In the genomic region with DNA sequence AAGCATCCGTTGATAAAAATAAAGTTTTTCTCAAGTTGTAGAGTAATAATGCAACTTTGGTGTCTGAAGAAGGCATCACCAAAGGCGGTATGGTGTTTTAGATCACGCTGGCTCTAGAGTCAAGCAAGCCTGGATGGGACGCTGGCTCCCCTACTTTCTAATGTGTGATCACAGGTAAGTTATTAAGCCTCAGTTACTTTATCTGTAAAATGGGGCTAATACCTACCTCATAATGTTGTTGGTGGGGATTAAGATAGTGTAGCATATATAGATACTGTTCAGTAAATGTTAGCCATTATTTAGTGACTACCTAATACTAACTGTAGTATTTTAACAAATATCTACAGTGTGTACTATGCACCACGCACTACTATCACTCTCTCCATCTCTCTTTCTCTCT, we compare ENCODE assay signal across 18 cellular contexts. TPM values are rescaled to one million over a fixed set of nuclear protein-coding genes. Genes with fewer than 3 reads are reported as not detected.
DNase-seq lines count a peak whose midpoint lies in the region; ATAC-seq and TF ChIP-seq lines count a peak whose summit lies in the region.
"Had no signal": no experiment of that assay in that cellular context is flagged by ENCODE, and none has a peak within 500 bp of the region (broad histone marks: within the 10 kb centered on the region; RNA-seq: fewer than 3 reads in every experiment).

No MANE protein-coding gene starts in this region.

- BruUV-seq in MCF 10A (replicated peaks; lab: Mats Ljungman, UMichigan) = no TSS peak

- POLR2A ChIA-PET in MCF 10A (lab: Yijun Ruan, JAX) = no interaction called here
- POLR2A ChIA-PET in activated B cell treated with CpG ODN at 0.5 μM for 24 hours (lab: Charles Lee) = interaction anchor here (1.3 to 1.5 kb wide), 2 partner anchors 44 to 46 kb away, joined by 3 to 5 read pairs; partner anchors contain the start of gene SLC38A1

- DNase-seq in MCF 10A (ENCODE audit: unreplicated experiment) (no peak), breast epithelium (ENCODE audit: low spot score in 2 of 2) (no peak), activated B cell treated with CpG ODN at 0.5 μM for 24 hours (no peak), epithelial cell of prostate (ENCODE audit: low read depth, low spot score) (no peak), globus pallidus (ENCODE audit: low spot score) (no peak), mucosa of descending colon (no peak)
- DNase-seq in stimulated activated naive B cell treated with anti-CD40 and anti-IgM and Interleukin-4, amounts not matched to agents 10 μg/mL and 1 μg/mL and 100 μg/mL, for 72 hours = no peak
- no peak for DNase-seq in stimulated activated CD4-positive, alpha-beta T cell treated with anti-CD3 and anti-CD28 coated beads, Interleukin-2, amount 100 ng/mL, for 48 hours
- DNase-seq: activated gamma-delta T cell treated with Interleukin-2 at 50 U/mL for 16 hours; brain microvascular endothelial cell; dermis blood vessel endothelial cell; erythroblast; left ventricle myocardium inferior; NCI-H2081; NCI-H524 treated with DMSO at 0.1 percent for 48 hours; ovary; stimulated activated CD4-positive, alpha-beta T cell treated with anti-CD3 and anti-CD28 coated beads, Interleukin-4, amount 100 ng/mL, for 1 hour had no signal

- H3K9me3 ChIP-seq in breast epithelium (no peaks in the 10 kb centered on the region), mucosa of descending colon (no peaks in the 10 kb centered on the region)
- H3K9me3 ChIP-seq: left ventricle myocardium inferior, ovary, SJSA1 had no signal

- CTCF ChIA-PET in MCF 10A (lab: Yijun Ruan, JAX) (no interaction called here), activated B cell treated with CpG ODN at 0.5 μM for 24 hours (lab: Charles Lee) (no interaction called here)

- peaks cover 78% of the 10 kb centered on the region for H3K36me3 Mint-ChIP-seq in MCF 10A (ENCODE audit: insufficient read depth, unreplicated experiment)
- peaks cover 98% of the 10 kb centered on the region for H3K36me3 Mint-ChIP-seq in activated B cell treated with CpG ODN at 0.5 μM for 24 hours (ENCODE audit: low read depth)
- peaks cover 71 to 87% of the 10 kb centered on the region in 2 donors for H3K36me3 Mint-ChIP-seq in stimulated activated naive B cell treated with anti-CD40 and anti-IgM and Interleukin-4, amounts not matched to agents 10 μg/mL and 1 μg/mL and 100 μg/mL, for 72 hours

- TF ChIP-seq POLR2A in breast epithelium (IDR thresholded peaks at IDR 0.05) = no peak

- H3K4me3 ChIP-seq in breast epithelium (no peak overlapping the region), mucosa of descending colon (no peak overlapping the region)
- H3K4me3 ChIP-seq: left ventricle myocardium inferior, ovary, SJSA1 had no signal

- no peak overlapping the region for H3K4me3 Mint-ChIP-seq in MCF 10A (ENCODE audit: unreplicated experiment)
- peak overlapping the region; percentile 17 for H3K4me3 Mint-ChIP-seq in activated B cell treated with CpG ODN at 0.5 μM for 24 hours
- peak overlapping the region; percentile 42 to 54 for H3K4me3 Mint-ChIP-seq in stimulated activated naive B cell treated with anti-CD40 and anti-IgM and Interleukin-4, amounts not matched to agents 10 μg/mL and 1 μg/mL and 100 μg/mL, for 72 hours

- H3K4me1 Mint-ChIP-seq in MCF 10A (ENCODE audit: insufficient read depth, unreplicated experiment) = peaks cover 41% of the 10 kb centered on the region
- H3K4me1 Mint-ChIP-seq in activated B cell treated with CpG ODN at 0.5 μM for 24 hours = peaks cover 94% of the 10 kb centered on the region
- peaks cover 54 to 96% of the 10 kb centered on the region in 2 donors for H3K4me1 Mint-ChIP-seq in stimulated activated naive B cell treated with anti-CD40 and anti-IgM and Interleukin-4, amounts not matched to agents 10 μg/mL and 1 μg/mL and 100 μg/mL, for 72 hours

- H3K27ac ChIP-seq in breast epithelium (no peak overlapping the region), epithelial cell of prostate (peak overlapping the region; percentile 62)
- H3K27ac ChIP-seq: brain microvascular endothelial cell, left ventricle myocardium inferior, ovary had no signal

- ATAC-seq in activated B cell treated with CpG ODN at 0.5 μM for 24 hours (ENCODE audit: low read depth) (no peak), mucosa of descending colon (no peak)
- no peak for ATAC-seq in stimulated activated naive B cell treated with anti-CD40 and anti-IgM and Interleukin-4, amounts not matched to agents 10 μg/mL and 1 μg/mL and 100 μg/mL, for 72 hours (replicated peaks)

- H3K27me3 Mint-ChIP-seq in MCF 10A (ENCODE audit: insufficient read depth, unreplicated experiment) (no peaks in the 10 kb centered on the region), activated B cell treated with CpG ODN at 0.5 μM for 24 hours (no peaks in the 10 kb centered on the region)
- H3K27me3 Mint-ChIP-seq in stimulated activated naive B cell treated with anti-CD40 and anti-IgM and Interleukin-4, amounts not matched to agents 10 μg/mL and 1 μg/mL and 100 μg/mL, for 72 hours = no peaks in the 10 kb centered on the region

- H3K9me3 Mint-ChIP-seq in MCF 10A (ENCODE audit: unreplicated experiment) (no peaks in the 10 kb centered on the region), activated B cell treated with CpG ODN at 0.5 μM for 24 hours (no peaks in the 10 kb centered on the region)
- peaks cover 4% of the 10 kb centered on the region in 2 donors for H3K9me3 Mint-ChIP-seq in stimulated activated naive B cell treated with anti-CD40 and anti-IgM and Interleukin-4, amounts not matched to agents 10 μg/mL and 1 μg/mL and 100 μg/mL, for 72 hours

- H3K27me3 ChIP-seq in breast epithelium = no peaks in the 10 kb centered on the region
- H3K27me3 ChIP-seq: brain microvascular endothelial cell, ovary, SJSA1 had no signal

- peaks cover 0 to 6% of the 10 kb centered on the region in 2 donors for H3K4me1 ChIP-seq in breast epithelium
- H3K4me1 ChIP-seq in mucosa of descending colon (ENCODE audit: low read depth) = peaks cover 24% of the 10 kb centered on the region

- intact Hi-C loops in MCF 10A (cut with micrococcal nuclease) (no loop called here), breast epithelium (cut with DNase I; ENCODE audit: low total_unique reads) (no loop called here), activated B cell treated with CpG ODN at 0.5 μM for 24 hours (cut with micrococcal nuclease) (no loop called here), mucosa of descending colon (cut with DNase I, micrococcal nuclease) (loop anchor here in 1 of 2 donors (5.0 kb wide), 1 partner anchor 44 kb away; the partner anchor contains the start of gene SLC38A1)

- H3K36me3 ChIP-seq in breast epithelium (no peaks in the 10 kb centered on the region), mucosa of descending colon (ENCODE audit: low read depth) (no peaks in the 10 kb centered on the region)
- H3K36me3 ChIP-seq: left ventricle myocardium inferior, ovary, SJSA1 had no signal

- H3K27ac Mint-ChIP-seq in MCF 10A (ENCODE audit: low read depth, unreplicated experiment) (peak overlapping the region; percentile 21), activated B cell treated with CpG ODN at 0.5 μM for 24 hours (peak overlapping the region; percentile 47)
- peak overlapping the region; percentile 63 for H3K27ac Mint-ChIP-seq in stimulated activated naive B cell treated with anti-CD40 and anti-IgM and Interleukin-4, amounts not matched to agents 10 μg/mL and 1 μg/mL and 100 μg/mL, for 72 hours

- TF ChIP-seq CTCF in MCF 10A (IDR thresholded peaks at IDR 0.05; ENCODE audit: unreplicated experiment) (no peak), breast epithelium (IDR thresholded peaks at IDR 0.05) (no peak), activated B cell treated with CpG ODN at 0.5 μM for 24 hours (IDR thresholded peaks at IDR 0.05) (no peak), mucosa of descending colon (IDR thresholded peaks at IDR 0.05) (no peak)

RNA-seq across cellular contexts. Expression of gene SLC38A1, which starts 45.8 kb away (rescaled TPM):
- total RNA-seq in MCF 10A (2022) = 327 and 339 TPM in 2 replicates
- total RNA-seq in breast epithelium = 100 to 1,000 TPM in 2 of 3 donors, 1 to 10 TPM in 1; 7.8 to 219 (median 101) TPM
- total RNA-seq in activated B cell treated with CpG ODN at 0.5 μM for 24 hours = 283 and 314 TPM in 2 replicates
- total RNA-seq in mucosa of descending colon = 100 to 1,000 TPM; 116 to 157 (median 132) TPM
